Comparison of ENCODE assay signal across 12 cellular contexts in genomic region chr10:24456319-24456718, GRCh38.
DNase-seq lines count a peak whose midpoint lies in the region; ATAC-seq and TF ChIP-seq lines count a peak whose summit lies in the region.
"Had no signal": no experiment of that assay in that cellular context is flagged by ENCODE, and none has a peak within 500 bp of the region (broad histone marks: within the 10 kb centered on the region; RNA-seq: fewer than 3 reads in every experiment).

No MANE protein-coding gene starts in this region.

- peak; percentile 48 for ATAC-seq in Right ventricle myocardium superior (ENCODE audit: poor library complexity)
- ATAC-seq in HG03460 (IDR thresholded peaks at IDR 0.05; ENCODE audit: unreplicated experiment) = no peak

- H3K4me3 ChIP-seq in brain microvascular endothelial cell (ENCODE audit: low read depth, low read length) = no peak overlapping the region
- H3K4me3 ChIP-seq: uterus had no signal

- H3K27ac Mint-ChIP-seq in type B pancreatic cell = peak overlapping the region; percentile 73
- H3K27ac Mint-ChIP-seq: activated T-cell treated with anti-CD3 and anti-CD28 coated beads, Interleukin-2, amount 50 U/mL, for 24 hours had no signal

- peaks cover 7% of the 10 kb centered on the region for H3K9me3 Mint-ChIP-seq in type B pancreatic cell
- H3K9me3 Mint-ChIP-seq: activated T-cell treated with anti-CD3 and anti-CD28 coated beads, Interleukin-2, amount 50 U/mL, for 24 hours had no signal

- H3K36me3 Mint-ChIP-seq in type B pancreatic cell = peaks cover 38% of the 10 kb centered on the region

- DNase-seq in Right ventricle myocardium superior (no peak), cardiac septum (ENCODE audit: low spot score) (no peak), brain microvascular endothelial cell (peak; percentile 97), iris pigment epithelial cell (ENCODE audit: low read depth) (peak; percentile 96), type B pancreatic cell (ENCODE audit: extremely low spot score, unreplicated experiment) (no peak), T-helper 9 cell (no peak), HuH-7.5 (ENCODE audit: low spot score) (no peak)
- DNase-seq: activated T-cell treated with anti-CD3 and anti-CD28 coated beads, Interleukin-2, amount 50 U/mL, for 24 hours; AML-193; NCI-H748 treated with DMSO at 0.1 percent for 48 hours; uterus had no signal

- no peaks in the 10 kb centered on the region for H3K36me3 ChIP-seq in brain microvascular endothelial cell (replicated peaks)
- H3K36me3 ChIP-seq: uterus had no signal

- no peaks in the 10 kb centered on the region for H3K27me3 Mint-ChIP-seq in type B pancreatic cell

- in situ Hi-C loops in brain microvascular endothelial cell (cut with HindIII; ENCODE audit: low pct_ligation_motif_present, low sequenced_read_pairs) = no loop called here

- no peak overlapping the region for H3K4me3 Mint-ChIP-seq in type B pancreatic cell
- H3K4me3 Mint-ChIP-seq: activated T-cell treated with anti-CD3 and anti-CD28 coated beads, Interleukin-2, amount 50 U/mL, for 24 hours had no signal

- no peaks in the 10 kb centered on the region for H3K27me3 ChIP-seq in brain microvascular endothelial cell (replicated peaks)
- H3K27me3 ChIP-seq: uterus had no signal

- H3K27ac ChIP-seq in brain microvascular endothelial cell = peak overlapping the region; percentile 85
- H3K27ac ChIP-seq: uterus had no signal

- peaks cover 28% of the 10 kb centered on the region for H3K4me1 Mint-ChIP-seq in type B pancreatic cell (ENCODE audit: unreplicated experiment)

- intact Hi-C loops in Right ventricle myocardium superior (cut with DNase I) = no loop called here
- intact Hi-C loops in cardiac septum (cut with DNase I) = no loop called here

- TF ChIP-seq CTCF in brain microvascular endothelial cell (IDR thresholded peaks at IDR 0.05; ENCODE audit: low read depth, low read length, missing control alignments) = no peak
- TF ChIP-seq CTCF in type B pancreatic cell (conservative IDR thresholded peaks at IDR 0.05) = no peak

Comparison
In these comparisons a context has a peak if more than half of its experiments do, and no peak if none do; other contexts are left out.
1. DNase-seq: peak in brain microvascular endothelial cell (single experiment) and iris pigment epithelial cell (single experiment); none in Right ventricle myocardium superior (single experiment), cardiac septum (single experiment), type B pancreatic cell (single experiment), T-helper 9 cell (single experiment) and HuH-7.5 (single experiment).